In the genomic region with DNA sequence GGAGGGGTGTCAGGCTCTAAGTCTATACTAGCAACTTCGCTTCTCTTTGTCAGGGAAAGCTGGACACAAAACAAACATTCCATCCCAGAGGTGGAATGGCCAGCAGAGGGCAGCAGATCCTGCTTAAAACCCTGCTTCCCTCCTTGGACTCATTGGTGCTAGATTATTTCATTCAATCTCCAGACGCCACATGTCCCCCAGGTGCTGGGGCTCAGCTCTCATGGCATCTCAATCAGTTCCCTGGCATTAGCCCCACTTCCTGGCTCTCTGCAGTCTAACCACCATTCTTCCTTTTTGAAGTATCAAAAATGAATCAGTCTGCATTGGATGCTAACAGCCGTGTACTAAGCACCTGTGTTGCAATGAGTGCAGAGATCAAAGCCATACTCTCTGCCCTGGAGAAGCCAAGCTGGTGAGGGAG, we compare ENCODE assay signal across 8 cellular contexts. TPM values are rescaled to one million over a fixed set of nuclear protein-coding genes. Genes with fewer than 3 reads are reported as not detected.
DNase-seq lines count a peak whose midpoint lies in the region; ATAC-seq, FAIRE-seq and TF ChIP-seq lines count a peak whose summit lies in the region.

No MANE protein-coding gene starts in this region.

- no peak overlapping the region for H2AFZ ChIP-seq in endothelial cell of umbilical vein (ENCODE audit: low read depth, low read length)

- peak; percentile 72 for ATAC-seq in activated CD8-positive, alpha-beta T cell treated with anti-CD3 and anti-CD28 coated beads, Interleukin-2, amount 10 ng/mL, durations not matched to agents 7 days and 5 days

- dilution Hi-C loops in endothelial cell of umbilical vein (cut with MboI; ENCODE audit: extremely low pct_ligation_motif_present, low sequenced_read_pairs): no loop called here

- no peak overlapping the region for H3K4me3 Mint-ChIP-seq in activated CD8-positive, alpha-beta T cell treated with anti-CD3 and anti-CD28 coated beads, Interleukin-2, amount 10 ng/mL, durations not matched to agents 7 days and 5 days
- no peak overlapping the region for H3K4me3 Mint-ChIP-seq in mesothelial cell of epicardium

- peaks cover 10% of the 10 kb centered on the region for H3K27me3 Mint-ChIP-seq in activated CD8-positive, alpha-beta T cell treated with anti-CD3 and anti-CD28 coated beads, Interleukin-2, amount 10 ng/mL, durations not matched to agents 7 days and 5 days (ENCODE audit: low read depth)
- H3K27me3 Mint-ChIP-seq in mesothelial cell of epicardium (ENCODE audit: low read depth): peaks cover 41% of the 10 kb centered on the region

- POLR2A ChIA-PET in activated CD8-positive, alpha-beta T cell treated with anti-CD3 and anti-CD28 coated beads, Interleukin-2, amount 10 ng/mL, durations not matched to agents 7 days and 5 days (lab: Charles Lee): interaction anchor here (0.6 kb wide), 1 partner anchor 17 kb away, joined by 3 read pairs; no protein-coding TSS in a partner anchor
- POLR2A ChIA-PET in endothelial cell of umbilical vein (lab: Charles Lee): no interaction called here

- no peak overlapping the region for H3K27ac ChIP-seq in endothelial cell of umbilical vein (ENCODE audit: insufficient read depth, low read depth, low read length)

- H3K27ac Mint-ChIP-seq in activated CD8-positive, alpha-beta T cell treated with anti-CD3 and anti-CD28 coated beads, Interleukin-2, amount 10 ng/mL, durations not matched to agents 7 days and 5 days: no peak overlapping the region
- H3K27ac Mint-ChIP-seq in mesothelial cell of epicardium: no peak overlapping the region

- no peaks in the 10 kb centered on the region for H3K9me3 ChIP-seq in endothelial cell of umbilical vein (replicated peaks; ENCODE audit: control insufficient read depth, insufficient read depth, low read length)

- no peaks in the 10 kb centered on the region for H3K4me1 Mint-ChIP-seq in activated CD8-positive, alpha-beta T cell treated with anti-CD3 and anti-CD28 coated beads, Interleukin-2, amount 10 ng/mL, durations not matched to agents 7 days and 5 days (ENCODE audit: low read depth)
- H3K4me1 Mint-ChIP-seq in mesothelial cell of epicardium: peaks cover 2% of the 10 kb centered on the region

- H3K36me3 ChIP-seq in endothelial cell of umbilical vein (ENCODE audit: control insufficient read depth in 2 of 2, extremely low read depth in 1 of 2, insufficient read depth in 2 of 2, low read length in 2 of 2): no peaks in the 10 kb centered on the region

- no peak overlapping the region for H3K9ac ChIP-seq in endothelial cell of umbilical vein (replicated peaks; ENCODE audit: extremely low read depth, insufficient read depth, low read length)

- DNase-seq in activated gamma-delta T cell treated with Interleukin-2 at 50 U/mL for 16 hours (peak; percentile 39), activated gamma-delta T cell (lab: John Stamatoyannopoulos, UW) (no peak), NCI-H2227 (lab: John Stamatoyannopoulos, UW; ENCODE audit: unreplicated experiment) (peak; percentile 54), endothelial cell of umbilical vein (ENCODE audit: low read depth, low spot score) (peak; percentile 58), mesothelial cell of epicardium (ENCODE audit: low spot score in 2 of 2, unreplicated experiment in 2 of 2) (peak in 1 of 2 experiments; percentile 77), GM12892 (ENCODE audit: insufficient read length) (no peak)
- peak; percentile 60 for DNase-seq in activated CD8-positive, alpha-beta T cell treated with anti-CD3 and anti-CD28 coated beads, Interleukin-2, amount 10 ng/mL, durations not matched to agents 7 days and 5 days
- DNase-seq in stimulated activated CD8-positive, alpha-beta memory T cell treated with anti-CD3 and anti-CD28 coated beads, Interleukin-4, amount 100 ng/mL, for 48 hours: peak; percentile 81

- intact Hi-C loops in endothelial cell of umbilical vein (cut with micrococcal nuclease): loop anchor here (5.0 kb wide), 1 partner anchor 361 kb away; no protein-coding TSS in a partner anchor

- no peak overlapping the region for H3K4me2 ChIP-seq in endothelial cell of umbilical vein (ENCODE audit: insufficient read depth, low read length)

- BruUV-seq in endothelial cell of umbilical vein (replicated peaks; lab: Mats Ljungman, UMichigan): no TSS peak

- H3K4me1 ChIP-seq in endothelial cell of umbilical vein (ENCODE audit: control insufficient read depth, extremely low read depth, insufficient read depth, low read length): no peaks in the 10 kb centered on the region

- peaks cover 17 to 18% of the 10 kb centered on the region in 2 experiments for H3K27me3 ChIP-seq in endothelial cell of umbilical vein (ENCODE audit: control insufficient read depth in 2 of 2, insufficient read depth in 2 of 2, low read length in 2 of 2)

- FAIRE-seq in endothelial cell of umbilical vein (lab: Jason Lieb, UNC): peak; percentile 78
- FAIRE-seq in GM12892 (lab: Jason Lieb, UNC): no peak

- no peak overlapping the region for H3K4me3 ChIP-seq in endothelial cell of umbilical vein (replicated peaks in 1 of 3; ENCODE audit: insufficient read depth in 1 of 3, low read depth in 1 of 3, low read length in 3 of 3)

- peak; percentile 86 to 89 for TF ChIP-seq CTCF in endothelial cell of umbilical vein (IDR thresholded peaks at IDR 0.05; ENCODE audit: extremely low read depth in 1 of 2, insufficient read depth in 1 of 2, low read depth in 1 of 2, low read length in 2 of 2)
- TF ChIP-seq CTCF in mesothelial cell of epicardium (IDR thresholded peaks at IDR 0.05; ENCODE audit: unreplicated experiment): peak; percentile 75

- TF ChIP-seq POLR2A in endothelial cell of umbilical vein (IDR thresholded peaks at IDR 0.05; ENCODE audit: low read depth, low read length) (no peak), GM12892 (IDR thresholded peaks at IDR 0.05; ENCODE audit: low read depth, low read length) (no peak)

- no peaks in the 10 kb centered on the region for H3K9me3 Mint-ChIP-seq in activated CD8-positive, alpha-beta T cell treated with anti-CD3 and anti-CD28 coated beads, Interleukin-2, amount 10 ng/mL, durations not matched to agents 7 days and 5 days (ENCODE audit: insufficient read depth)
- no peaks in the 10 kb centered on the region for H3K9me3 Mint-ChIP-seq in mesothelial cell of epicardium

- H3K9me1 ChIP-seq in endothelial cell of umbilical vein (replicated peaks; ENCODE audit: control insufficient read depth, extremely low read depth, insufficient read depth, low read length): no peaks in the 10 kb centered on the region

- H4K20me1 ChIP-seq in endothelial cell of umbilical vein (replicated peaks; ENCODE audit: control insufficient read depth, extremely low read depth, insufficient read depth, low read length): no peaks in the 10 kb centered on the region

- no peaks in the 10 kb centered on the region for H3K36me3 Mint-ChIP-seq in activated CD8-positive, alpha-beta T cell treated with anti-CD3 and anti-CD28 coated beads, Interleukin-2, amount 10 ng/mL, durations not matched to agents 7 days and 5 days (ENCODE audit: low read depth)
- H3K36me3 Mint-ChIP-seq in mesothelial cell of epicardium: no peaks in the 10 kb centered on the region

- H3K79me2 ChIP-seq in endothelial cell of umbilical vein (ENCODE audit: control insufficient read depth, insufficient read depth, low read length): no peaks in the 10 kb centered on the region

- CTCF ChIA-PET in activated CD8-positive, alpha-beta T cell treated with anti-CD3 and anti-CD28 coated beads, Interleukin-2, amount 10 ng/mL, durations not matched to agents 7 days and 5 days (lab: Charles Lee): interaction anchor here (1.2 to 2.7 kb wide), 10 partner anchors 8 to 476 kb away, joined by 3 to 12 read pairs (median 4); no protein-coding TSS in a partner anchor
- CTCF ChIA-PET in endothelial cell of umbilical vein (lab: Charles Lee): interaction anchor here (0.5 to 2.2 kb wide), 18 partner anchors 8 to 197 kb away, joined by 3 to 19 read pairs (median 4); no protein-coding TSS in a partner anchor

RNA-seq across cellular contexts. Expression of gene PPP1R1A, which starts 8.1 kb away (rescaled TPM):
- total RNA-seq in activated CD8-positive, alpha-beta T cell treated with anti-CD3 and anti-CD28 coated beads, Interleukin-2, amount 10 ng/mL, durations not matched to agents 7 days and 5 days: not detected
- total RNA-seq in endothelial cell of umbilical vein (not detected in 2 replicates), mesothelial cell of epicardium (0.54 to 1.0 TPM (median 0.76 TPM) in 3 replicates)
- not detected in 2 replicates for polyA plus RNA-seq in endothelial cell of umbilical vein
- not detected in 2 replicates for polyA plus RNA-seq in endothelial cell of umbilical vein (2011; cell fraction: cytosol; rRNA removed)
- not detected in 2 replicates for polyA plus RNA-seq in endothelial cell of umbilical vein (2011; cell fraction: nucleus; rRNA removed)
- polyA plus RNA-seq in endothelial cell of umbilical vein (2012): not detected in 2 replicates
- not detected in 2 replicates for polyA minus RNA-seq in endothelial cell of umbilical vein
- polyA minus RNA-seq in endothelial cell of umbilical vein (2011; cell fraction: cytosol; rRNA and poly(A)+ RNA removed): not detected
- polyA minus RNA-seq in endothelial cell of umbilical vein (2011; cell fraction: nucleus; rRNA and poly(A)+ RNA removed): not detected in 2 replicates
- 0.11 TPM for polyA plus RNA-seq in GM12892 (2012; ENCODE audit: missing spikeins)

RNA-seq across cellular contexts. Expression of gene LACRT, which starts 38.2 kb away (rescaled TPM):
- total RNA-seq in activated CD8-positive, alpha-beta T cell treated with anti-CD3 and anti-CD28 coated beads, Interleukin-2, amount 10 ng/mL, durations not matched to agents 7 days and 5 days: not detected
- total RNA-seq in endothelial cell of umbilical vein (not detected in 2 replicates), mesothelial cell of epicardium (not detected in 3 replicates)
- polyA plus RNA-seq in endothelial cell of umbilical vein: not detected in 2 replicates
- polyA plus RNA-seq in endothelial cell of umbilical vein (2011; cell fraction: cytosol; rRNA removed): not detected in 2 replicates
- not detected in 2 replicates for polyA plus RNA-seq in endothelial cell of umbilical vein (2011; cell fraction: nucleus; rRNA removed)
- not detected in 2 replicates for polyA plus RNA-seq in endothelial cell of umbilical vein (2012)
- not detected in 2 replicates for polyA minus RNA-seq in endothelial cell of umbilical vein
- not detected for polyA minus RNA-seq in endothelial cell of umbilical vein (2011; cell fraction: cytosol; rRNA and poly(A)+ RNA removed)
- not detected in 2 replicates for polyA minus RNA-seq in endothelial cell of umbilical vein (2011; cell fraction: nucleus; rRNA and poly(A)+ RNA removed)
- not detected for polyA plus RNA-seq in GM12892 (2012; ENCODE audit: missing spikeins)

RNA-seq across cellular contexts. Expression of gene PDE1B, which starts 47.1 kb away (rescaled TPM):
- 1 to 10 TPM; 7.1 to 7.7 TPM for total RNA-seq in activated CD8-positive, alpha-beta T cell treated with anti-CD3 and anti-CD28 coated beads, Interleukin-2, amount 10 ng/mL, durations not matched to agents 7 days and 5 days
- total RNA-seq in endothelial cell of umbilical vein: not detected in 2 replicates
- polyA plus RNA-seq in endothelial cell of umbilical vein: not detected in 2 replicates
- polyA plus RNA-seq in endothelial cell of umbilical vein (2011; cell fraction: cytosol; rRNA removed): not detected in 2 replicates
- 0.07 TPM in 1 of 2 replicates, not detected in the other for polyA plus RNA-seq in endothelial cell of umbilical vein (2011; cell fraction: nucleus; rRNA removed)
- 0.07 TPM in 1 of 2 replicates, not detected in the other for polyA plus RNA-seq in endothelial cell of umbilical vein (2012)
- polyA minus RNA-seq in endothelial cell of umbilical vein: not detected in 2 replicates
- polyA minus RNA-seq in endothelial cell of umbilical vein (2011; cell fraction: cytosol; rRNA and poly(A)+ RNA removed): not detected
- polyA minus RNA-seq in endothelial cell of umbilical vein (2011; cell fraction: nucleus; rRNA and poly(A)+ RNA removed): not detected in 2 replicates
- total RNA-seq in mesothelial cell of epicardium: 0.70 to 0.89 TPM (median 0.78 TPM) in 3 replicates
- polyA plus RNA-seq in GM12892 (2012; ENCODE audit: missing spikeins): 3.9 TPM

RNA-seq across cellular contexts. Expression of gene DCD, which starts 51.6 kb away (rescaled TPM):
- total RNA-seq in activated CD8-positive, alpha-beta T cell treated with anti-CD3 and anti-CD28 coated beads, Interleukin-2, amount 10 ng/mL, durations not matched to agents 7 days and 5 days: not detected
- total RNA-seq in endothelial cell of umbilical vein (not detected in 2 replicates), mesothelial cell of epicardium (not detected in 3 replicates)
- not detected in 2 replicates for polyA plus RNA-seq in endothelial cell of umbilical vein
- polyA plus RNA-seq in endothelial cell of umbilical vein (2011; cell fraction: cytosol; rRNA removed): not detected in 2 replicates
- not detected in 2 replicates for polyA plus RNA-seq in endothelial cell of umbilical vein (2011; cell fraction: nucleus; rRNA removed)
- polyA plus RNA-seq in endothelial cell of umbilical vein (2012): not detected in 2 replicates
- not detected in 2 replicates for polyA minus RNA-seq in endothelial cell of umbilical vein
- polyA minus RNA-seq in endothelial cell of umbilical vein (2011; cell fraction: cytosol; rRNA and poly(A)+ RNA removed): not detected
- not detected in 2 replicates for polyA minus RNA-seq in endothelial cell of umbilical vein (2011; cell fraction: nucleus; rRNA and poly(A)+ RNA removed)
- polyA plus RNA-seq in GM12892 (2012; ENCODE audit: missing spikeins): not detected

Comparison
In these comparisons a context has a peak if more than half of its experiments do, and no peak if none do; other contexts are left out.
1. DNase-seq: peak in activated gamma-delta T cell treated with Interleukin-2 at 50 U/mL for 16 hours (single experiment), NCI-H2227 (single experiment), activated CD8-positive, alpha-beta T cell treated with anti-CD3 and anti-CD28 coated beads, Interleukin-2, amount 10 ng/mL, durations not matched to agents 7 days and 5 days (single experiment), endothelial cell of umbilical vein (single experiment) and stimulated activated CD8-positive, alpha-beta memory T cell treated with anti-CD3 and anti-CD28 coated beads, Interleukin-4, amount 100 ng/mL, for 48 hours (single experiment); none in activated gamma-delta T cell (single experiment) and GM12892 (single experiment).